ENCODE assay signal across 17 cellular contexts in genomic region chr2:70467831-70468810, GRCh38.
"Had no signal": no experiment of that assay in that cellular context is flagged by ENCODE, and none has a peak within 500 bp of the region (broad histone marks: within the 10 kb centered on the region; RNA-seq: fewer than 3 reads in every experiment).

No MANE protein-coding gene starts in this region.

- ATAC-seq: gastrocnemius medialis; stimulated activated effector memory CD8-positive, alpha-beta T cell treated with anti-CD3 and anti-CD28 coated beads, Interleukin-12 subunit alpha, Interleukin-12 subunit beta, amount 100 ng/mL, for 72 hours had no signal

- DNase-seq: activated CD4-positive, alpha-beta T cell treated with anti-CD3 and anti-CD28 coated beads for 1 hour; activated CD4-positive, alpha-beta T cell treated with anti-CD3 and anti-CD28 coated beads, Interleukin-2, amount 50 U/mL, for 4 hours; activated naive CD4-positive, alpha-beta T cell treated with anti-CD3 and anti-CD28 coated beads, Interleukin-2, amount 10 ng/mL, durations not matched to agents 7 days and 5 days; activated T-cell treated with anti-CD3 and anti-CD28 coated beads, Interleukin-2, amount 50 U/mL, for 1 hour; dermis blood vessel endothelial cell; gastrocnemius medialis; heart left ventricle; immature natural killer cell; naive B cell; tibial artery had no signal

- H3K4me3 ChIP-seq: ascending aorta, breast epithelium, gastrocnemius medialis, heart left ventricle, lung, tibial artery, vagina had no signal

- H3K27ac ChIP-seq: ascending aorta, breast epithelium, gastrocnemius medialis, neutrophil, tibial artery, vagina, VCaP had no signal

- H3K27me3 ChIP-seq: ascending aorta, breast epithelium, gastrocnemius medialis, heart left ventricle, tibial artery, vagina had no signal
